In the genomic region with DNA sequence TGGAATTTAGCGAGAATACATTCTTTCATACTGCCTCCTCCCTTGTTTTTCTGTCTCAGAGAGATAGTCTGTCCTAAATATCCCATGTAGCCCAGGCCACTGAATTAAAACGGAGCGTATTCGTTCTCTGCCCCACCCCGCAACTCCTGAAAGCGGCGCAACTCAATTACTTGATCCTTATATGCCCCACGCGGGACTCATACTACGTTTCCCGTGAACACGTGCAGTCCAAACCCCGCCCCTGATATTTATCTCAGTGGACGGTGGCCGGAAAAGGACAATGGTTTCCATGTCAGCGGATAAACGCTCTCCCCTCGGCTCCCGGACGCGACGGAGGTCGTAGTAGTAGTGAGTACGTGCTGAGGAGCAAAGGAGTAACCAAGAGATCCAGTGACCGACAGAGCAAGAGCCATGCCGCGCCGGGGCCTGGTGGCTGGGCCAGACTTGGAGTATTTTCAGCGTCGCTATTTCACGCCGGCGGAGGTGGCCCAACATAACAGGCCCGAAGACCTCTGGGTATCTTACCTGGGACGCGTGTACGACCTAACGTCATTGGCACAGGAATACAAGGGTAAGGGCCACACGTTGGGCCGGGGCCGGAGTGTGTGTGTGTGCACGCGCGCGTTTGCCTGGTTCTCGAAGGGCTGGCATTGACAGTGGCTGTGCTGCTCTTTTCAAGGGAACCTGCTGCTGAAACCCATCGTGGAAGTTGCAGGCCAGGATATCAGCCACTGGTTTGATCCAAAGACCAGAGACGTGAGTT, we compare ENCODE assay signal across 8 cellular contexts. TPM values are rescaled to one million over a fixed set of nuclear protein-coding genes. Genes with fewer than 3 reads are reported as not detected.
DNase-seq lines count a peak whose midpoint lies in the region; ATAC-seq and TF ChIP-seq lines count a peak whose summit lies in the region.

A gene with protein sequence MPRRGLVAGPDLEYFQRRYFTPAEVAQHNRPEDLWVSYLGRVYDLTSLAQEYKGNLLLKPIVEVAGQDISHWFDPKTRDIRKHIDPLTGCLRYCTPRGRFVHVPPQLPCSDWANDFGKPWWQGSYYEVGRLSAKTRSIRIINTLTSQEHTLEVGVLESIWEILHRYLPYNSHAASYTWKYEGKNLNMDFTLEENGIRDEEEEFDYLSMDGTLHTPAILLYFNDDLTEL (plus strand): TSS at position 280 of the 763 bp plus-strand sequence. CDS start 132 bp downstream, at position 412.

- peaks cover 26% of the 10 kb centered on the region; the same call in 1 of the 2 replicates for H3F3A ChIP-seq in GM23248 (ENCODE audit: insufficient read depth)

- DNase-seq in DND-41 (peak; percentile 93), GM23248 (peak; percentile 98), Kasumi-1 (lab: John Stamatoyannopoulos, UW) (peak; percentile 77 to 86), SIG-M5 (lab: John Stamatoyannopoulos, UW) (peak; percentile 65), germinal center (ENCODE audit: low spot score) (peak; percentile 74), occipital lobe (lab: John Stamatoyannopoulos, UW) (peak; percentile 88), thoracic aorta (ENCODE audit: low spot score) (peak; percentile 88)
- DNase-seq in activated gamma-delta T cell treated with anti-CD3 and anti-CD28 coated beads, Interleukin-2, amount 50 U/mL, for 16 hours (ENCODE audit: low read depth) = peak; percentile 82

- in situ Hi-C loops in GM23248 (cut with MboI) = loop anchor here (10.0 kb wide), 1 partner anchor 113 kb away; no protein-coding TSS in a partner anchor

- 1% methylated on average over 48 of the region's 48 CpGs for WGBS in GM23248 (ENCODE audit: low coverage in 1 of 2, low lambda C conversion rate in 2 of 2, missing lambda C conversion rate in 2 of 2), 2 experiments

- H3K27ac ChIP-seq in DND-41 (ENCODE audit: low read length) = peak within 1 kb of the TSS; percentile 98
- H3K27ac ChIP-seq in GM23248 = peak within 1 kb of the TSS; percentile 88
- H3K27ac ChIP-seq in thoracic aorta = peak within 1 kb of the TSS; percentile 80 to 85

- H3K79me2 ChIP-seq in DND-41 (ENCODE audit: insufficient read depth, low read length) (peaks cover 35% of the 10 kb centered on the region), GM23248 (ENCODE audit: insufficient read depth) (peaks cover 34% of the 10 kb centered on the region)

- peak; percentile 22 for TF ChIP-seq CTCF in DND-41 (IDR thresholded peaks at IDR 0.05; ENCODE audit: borderline replicate concordance, extremely low read depth, low read length, poor library complexity, severe bottlenecking)
- no peak for TF ChIP-seq CTCF in thoracic aorta (IDR thresholded peaks at IDR 0.05)

- H3K9me2 ChIP-seq in GM23248 (ENCODE audit: insufficient read depth) = no peaks in the 10 kb centered on the region

- H3K4me3 ChIP-seq in DND-41 (ENCODE audit: low read depth in 1 of 2, low read length in 2 of 2) (peak within 1 kb of the TSS; percentile 73 to 83), GM23248 (peak within 1 kb of the TSS; percentile 80), thoracic aorta (peak within 1 kb of the TSS; percentile 75)

- H3K27me3 ChIP-seq in DND-41 (ENCODE audit: insufficient read depth, low read length, poor library complexity) (no peaks in the 10 kb centered on the region), GM23248 (replicated peaks; ENCODE audit: insufficient read depth) (no peaks in the 10 kb centered on the region), thoracic aorta (replicated peaks; ENCODE audit: insufficient read depth) (no peaks in the 10 kb centered on the region)

- peak; percentile 55 for ATAC-seq in DND-41 (ENCODE audit: insufficient read depth, low read depth)
- peak; percentile 72 for ATAC-seq in thoracic aorta (ENCODE audit: insufficient number of reproducible peaks, low FRiP score, low read depth)

- H3K36me3 ChIP-seq in DND-41 (ENCODE audit: insufficient read depth, low read length) = peaks cover 30% of the 10 kb centered on the region
- H3K36me3 ChIP-seq in GM23248 (ENCODE audit: low read depth) = no peaks in the 10 kb centered on the region
- H3K36me3 ChIP-seq in thoracic aorta = peaks cover 3% of the 10 kb centered on the region

- H3K4me1 ChIP-seq in DND-41 (ENCODE audit: insufficient read depth, low read length) (peaks cover 38% of the 10 kb centered on the region), GM23248 (ENCODE audit: insufficient read depth) (0 out of 2 replicates have a peak, but pooled peaks cover 17% of the 10 kb centered on the region), thoracic aorta (ENCODE audit: control insufficient read depth in 1 of 2, low read depth in 2 of 2) (peaks cover 21 to 31% of the 10 kb centered on the region in 2 donors)

- H3K4me2 ChIP-seq in DND-41 (ENCODE audit: insufficient read depth, low read length) (peak within 1 kb of the TSS; percentile 100), GM23248 (ENCODE audit: unreplicated experiment) (peak within 1 kb of the TSS; percentile 93)

- H4K20me1 ChIP-seq in DND-41 (ENCODE audit: insufficient read depth, low read length) (peaks cover 2% of the 10 kb centered on the region; the same call in 1 of the 2 replicates), GM23248 (ENCODE audit: insufficient read depth) (no peaks in the 10 kb centered on the region)

- H2AFZ ChIP-seq in DND-41 (ENCODE audit: low read depth, low read length) (peak within 1 kb of the TSS; percentile 96), GM23248 (peak within 1 kb of the TSS; percentile 84)

- H3K9ac ChIP-seq in DND-41 (ENCODE audit: low read depth, low read length) = peak within 1 kb of the TSS; percentile 79
- peak within 1 kb of the TSS; percentile 86 for H3K9ac ChIP-seq in GM23248

- H3K9me3 ChIP-seq in DND-41 (ENCODE audit: insufficient read depth, low read length, severe bottlenecking) (no peaks in the 10 kb centered on the region), GM23248 (ENCODE audit: low read depth) (no peaks in the 10 kb centered on the region), thoracic aorta (no peaks in the 10 kb centered on the region)

RNA-seq across cellular contexts. Expression of the gene that starts here (rescaled TPM):
- 11.0 and 20.6 TPM in 2 replicates for total RNA-seq in GM23248 (2014; rRNA removed; shearing (Covaris generic))
- 8.6 and 9.9 TPM in 2 replicates for polyA plus RNA-seq in GM23248 (2016; fragmentation: Nextera tagmentation; extraction: Ambion mirVana)
- total RNA-seq in occipital lobe (14.2 TPM), thoracic aorta (1 to 10 TPM; 3.8 to 8.9 TPM)

Comparison
In these comparisons a context has a peak if more than half of its experiments do, and no peak if none do; other contexts are left out.
1. Peak in every context shown above with its lines: DNase-seq, ATAC-seq, H3K4me3 ChIP-seq and H3K27ac ChIP-seq.